ENCODE assay signal across 8 cellular contexts in genomic region chr1:156146006-156146748, GRCh38. TPM values are rescaled to one million over a fixed set of nuclear protein-coding genes. Genes with fewer than 3 reads are reported as not detected.
DNase-seq lines count a peak whose midpoint lies in the region; ATAC-seq, FAIRE-seq and TF ChIP-seq lines count a peak whose summit lies in the region.

No MANE protein-coding gene starts in this region.

- no peaks in the 10 kb centered on the region for H3K36me3 ChIP-seq in bronchial epithelial cell (ENCODE audit: control insufficient read depth, insufficient read depth, low read length)
- no peaks in the 10 kb centered on the region for H3K36me3 ChIP-seq in kidney (ENCODE audit: control insufficient read depth in 1 of 2, insufficient read depth in 2 of 2, low read length in 2 of 2)

- H3K27ac ChIP-seq in kidney (ENCODE audit: low read depth in 2 of 2, low read length in 2 of 2): peak overlapping the region; percentile 30 to 59

- intact Hi-C loops in kidney (cut with DNase I): loop anchor here (5.0 kb wide), 1 partner anchor 81 kb away; no protein-coding TSS in a partner anchor

- peak overlapping the region in 1 of 2 donors; percentile 48 for H3K9ac ChIP-seq in kidney (ENCODE audit: low read length in 2 of 2)

- no peak overlapping the region for H3K4me3 ChIP-seq in bronchial epithelial cell (ENCODE audit: low read depth, low read length)
- peak overlapping the region; percentile 1 to 42 for H3K4me3 ChIP-seq in kidney (ENCODE audit: low read length in 2 of 2)

- peak; percentile 57 for ATAC-seq in SK-N-SH treated with all-trans-retinoic acid at 6 μM for 48 hours
- no peak for ATAC-seq in GM18867 (IDR thresholded peaks at IDR 0.05; ENCODE audit: unreplicated experiment)

- TF ChIP-seq CTCF in GM13976 (IDR thresholded peaks at IDR 0.05; ENCODE audit: borderline replicate concordance, control extremely low read depth, extremely low read depth, insufficient read depth, missing control alignments) (peak; percentile 54), bronchial epithelial cell (IDR thresholded peaks at IDR 0.05; ENCODE audit: insufficient read depth, low read length, severe bottlenecking) (peak; percentile 64), kidney (IDR thresholded peaks at IDR 0.05; ENCODE audit: borderline replicate concordance, extremely low read depth, insufficient read depth) (peak; percentile 77)

- FAIRE-seq in bronchial epithelial cell (lab: Jason Lieb, UNC): no peak
- peak; percentile 15 for FAIRE-seq in kidney (lab: Jason Lieb, UNC)

- no peaks in the 10 kb centered on the region for H3K9me3 ChIP-seq in kidney (ENCODE audit: control insufficient read depth in 1 of 2, low read length in 2 of 2)

- DNase-seq in AG08395 (ENCODE audit: low spot score) (peak; percentile 89), GM13976 (ENCODE audit: low spot score) (peak; percentile 82), NCI-H1436 treated with DMSO at 0.1 percent for 48 hours (lab: John Stamatoyannopoulos, UW) (peak; percentile 65), bronchial epithelial cell (ENCODE audit: low read depth) (peak; percentile 92), kidney (peak; percentile 90)
- peak; percentile 33 for DNase-seq in stimulated activated CD4-positive, alpha-beta T cell treated with anti-CD3 and anti-CD28 coated beads, Interleukin-1b, Interleukin-23, amount 100 ng/mL, for 48 hours

- peaks cover 17 to 27% of the 10 kb centered on the region in 2 donors for H3K4me1 ChIP-seq in kidney (ENCODE audit: control insufficient read depth in 1 of 2, insufficient read depth in 1 of 2, low read depth in 1 of 2, low read length in 2 of 2)

- in situ Hi-C loops in GM13976 (cut with MboI; ENCODE audit: low sequenced_read_pairs, unreplicated experiment): no loop called here

- no peaks in the 10 kb centered on the region for H3K27me3 ChIP-seq in bronchial epithelial cell (ENCODE audit: control insufficient read depth, insufficient read depth, low read length)

TF ChIP-seq in SK-N-SH treated with all-trans-retinoic acid at 6 μM for 48 hours, 23 proteins besides CTCF, POLR2A, EP300 and RAD21:
- TF ChIP-seq ISL1 (CRISPR knock-in tag; IDR thresholded peaks at IDR 0.05) (no peak), PPARA (CRISPR knock-in tag; IDR thresholded peaks at IDR 0.05; ENCODE audit: borderline replicate concordance) (no peak), TOX (CRISPR knock-in tag; IDR thresholded peaks at IDR 0.05; ENCODE audit: borderline replicate concordance) (peak; percentile 47; the same call in 1 of the 2 replicates), ZC3H10 (CRISPR knock-in tag; IDR thresholded peaks at IDR 0.05) (peak; percentile 80), ZFP3 (CRISPR knock-in tag; IDR thresholded peaks at IDR 0.05) (no peak), CSRNP3 (CRISPR knock-in tag; IDR thresholded peaks at IDR 0.05) (no peak), ESRRG (CRISPR knock-in tag; IDR thresholded peaks at IDR 0.05) (no peak), ZNF8 (CRISPR knock-in tag; IDR thresholded peaks at IDR 0.05) (no peak), GLIS3 (CRISPR knock-in tag; IDR thresholded peaks at IDR 0.05) (no peak), RARB (CRISPR knock-in tag; IDR thresholded peaks at IDR 0.05) (no peak; the same call in 1 of the 2 replicates)
- TF ChIP-seq, protein P1, sequence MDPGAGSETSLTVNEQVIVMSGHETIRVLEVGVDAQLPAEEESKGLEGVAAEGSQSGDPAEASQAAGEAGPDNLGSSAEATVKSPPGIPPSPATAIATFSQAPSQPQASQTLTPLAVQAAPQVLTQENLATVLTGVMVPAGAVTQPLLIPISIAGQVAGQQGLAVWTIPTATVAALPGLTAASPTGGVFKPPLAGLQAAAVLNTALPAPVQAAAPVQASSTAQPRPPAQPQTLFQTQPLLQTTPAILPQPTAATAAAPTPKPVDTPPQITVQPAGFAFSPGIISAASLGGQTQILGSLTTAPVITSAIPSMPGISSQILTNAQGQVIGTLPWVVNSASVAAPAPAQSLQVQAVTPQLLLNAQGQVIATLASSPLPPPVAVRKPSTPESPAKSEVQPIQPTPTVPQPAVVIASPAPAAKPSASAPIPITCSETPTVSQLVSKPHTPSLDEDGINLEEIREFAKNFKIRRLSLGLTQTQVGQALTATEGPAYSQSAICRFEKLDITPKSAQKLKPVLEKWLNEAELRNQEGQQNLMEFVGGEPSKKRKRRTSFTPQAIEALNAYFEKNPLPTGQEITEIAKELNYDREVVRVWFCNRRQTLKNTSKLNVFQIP (CRISPR knock-in tag; IDR thresholded peaks at IDR 0.05; ENCODE audit: borderline replicate concordance, low read depth): no peak
- TF ChIP-seq, protein P2, sequence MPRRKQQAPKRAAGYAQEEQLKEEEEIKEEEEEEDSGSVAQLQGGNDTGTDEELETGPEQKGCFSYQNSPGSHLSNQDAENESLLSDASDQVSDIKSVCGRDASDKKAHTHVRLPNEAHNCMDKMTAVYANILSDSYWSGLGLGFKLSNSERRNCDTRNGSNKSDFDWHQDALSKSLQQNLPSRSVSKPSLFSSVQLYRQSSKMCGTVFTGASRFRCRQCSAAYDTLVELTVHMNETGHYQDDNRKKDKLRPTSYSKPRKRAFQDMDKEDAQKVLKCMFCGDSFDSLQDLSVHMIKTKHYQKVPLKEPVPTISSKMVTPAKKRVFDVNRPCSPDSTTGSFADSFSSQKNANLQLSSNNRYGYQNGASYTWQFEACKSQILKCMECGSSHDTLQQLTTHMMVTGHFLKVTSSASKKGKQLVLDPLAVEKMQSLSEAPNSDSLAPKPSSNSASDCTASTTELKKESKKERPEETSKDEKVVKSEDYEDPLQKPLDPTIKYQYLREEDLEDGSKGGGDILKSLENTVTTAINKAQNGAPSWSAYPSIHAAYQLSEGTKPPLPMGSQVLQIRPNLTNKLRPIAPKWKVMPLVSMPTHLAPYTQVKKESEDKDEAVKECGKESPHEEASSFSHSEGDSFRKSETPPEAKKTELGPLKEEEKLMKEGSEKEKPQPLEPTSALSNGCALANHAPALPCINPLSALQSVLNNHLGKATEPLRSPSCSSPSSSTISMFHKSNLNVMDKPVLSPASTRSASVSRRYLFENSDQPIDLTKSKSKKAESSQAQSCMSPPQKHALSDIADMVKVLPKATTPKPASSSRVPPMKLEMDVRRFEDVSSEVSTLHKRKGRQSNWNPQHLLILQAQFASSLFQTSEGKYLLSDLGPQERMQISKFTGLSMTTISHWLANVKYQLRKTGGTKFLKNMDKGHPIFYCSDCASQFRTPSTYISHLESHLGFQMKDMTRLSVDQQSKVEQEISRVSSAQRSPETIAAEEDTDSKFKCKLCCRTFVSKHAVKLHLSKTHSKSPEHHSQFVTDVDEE (CRISPR knock-in tag; IDR thresholded peaks at IDR 0.05): no peak

RNA-seq across cellular contexts. Expression of gene SEMA4A, which starts 7.2 kb away (rescaled TPM):
- total RNA-seq in bronchial epithelial cell (1.8 and 16.9 TPM in 2 replicates), kidney (45.9 TPM)
- 16.4 TPM for polyA plus RNA-seq in kidney (ENCODE audit: insufficient read depth, low read depth, low replicate concordance)

RNA-seq across cellular contexts. Expression of gene LMNA, which starts 31.7 kb away (rescaled TPM):
- 561 and 638 TPM in 2 replicates for total RNA-seq in bronchial epithelial cell
- 384 TPM for total RNA-seq in kidney
- polyA plus RNA-seq in kidney (ENCODE audit: insufficient read depth, low read depth, low replicate concordance): 145 TPM

RNA-seq across cellular contexts. Expression of gene SLC25A44, which starts 47.7 kb away (rescaled TPM):
- total RNA-seq in bronchial epithelial cell (5.8 and 7.4 TPM in 2 replicates), kidney (28.1 TPM)
- 29.0 TPM for polyA plus RNA-seq in kidney (ENCODE audit: insufficient read depth, low read depth, low replicate concordance)

Comparison
In these comparisons a context has a peak if more than half of its experiments do, and no peak if none do; other contexts are left out.
1. DNase-seq: peak in every context shown above with its lines; median percentile 92 in bronchial epithelial cell; 90 in kidney; 89 in AG08395; 82 in GM13976; 65 in NCI-H1436 treated with DMSO at 0.1 percent for 48 hours; 33 in stimulated activated CD4-positive, alpha-beta T cell treated with anti-CD3 and anti-CD28 coated beads, Interleukin-1b, Interleukin-23, amount 100 ng/mL, for 48 hours.